ENCODE assay signal across 15 cellular contexts in genomic region chr20:24049081-24049480, GRCh38.
"Had no signal": no experiment of that assay in that cellular context is flagged by ENCODE, and none has a peak within 500 bp of the region (broad histone marks: within the 10 kb centered on the region; RNA-seq: fewer than 3 reads in every experiment).

No MANE protein-coding gene starts in this region.

- H3K27ac ChIP-seq: brain microvascular endothelial cell, hepatocyte, neural progenitor cell, pancreas, testis had no signal

- H3K36me3 Mint-ChIP-seq: neural progenitor cell had no signal

- H3K4me3 Mint-ChIP-seq: neural progenitor cell had no signal

- H3K4me3 ChIP-seq: hepatocyte, neural progenitor cell, pancreas, testis had no signal

- H3K27ac Mint-ChIP-seq: neural progenitor cell had no signal

- H3K9me3 Mint-ChIP-seq: neural progenitor cell had no signal

- ATAC-seq: left ventricle myocardium superior, pancreas had no signal

- H3K9me3 ChIP-seq: pancreas, testis had no signal

- H3K36me3 ChIP-seq: brain microvascular endothelial cell, neural progenitor cell, pancreas had no signal

- H3K27me3 ChIP-seq: brain microvascular endothelial cell, hepatocyte, neural progenitor cell, pancreas, testis had no signal

- DNase-seq: activated CD4-positive, alpha-beta T cell treated with anti-CD3 and anti-CD28 coated beads, Interleukin-2, amount 50 U/mL, for 4 hours; activated CD8-positive, alpha-beta memory T cell treated with anti-CD3 and anti-CD28 coated beads, Interleukin-2, amount 50 U/mL, for 48 hours; amygdala; brain microvascular endothelial cell; cerebellar nuclear complex; dermis blood vessel endothelial cell; erythroblast; kidney; left ventricle myocardium superior; pancreas; stimulated activated CD4-positive, alpha-beta T cell treated with anti-CD3 and anti-CD28 coated beads, Interleukin-12 subunit alpha, Interleukin-12 subunit beta, amount 100 ng/mL, for 4 hours; stimulated activated naive CD4-positive, alpha-beta T cell treated with Interleukin-2 at 50 U/mL for 16 hours; testis had no signal

- H3K4me1 ChIP-seq: neural progenitor cell, pancreas, testis had no signal
